Comparison of ENCODE assay signal across 20 cellular contexts in genomic region chr7:121075952-121076349, GRCh38.
"Had no signal": no experiment of that assay in that cellular context is flagged by ENCODE, and none has a peak within 500 bp of the region (broad histone marks: within the 10 kb centered on the region; RNA-seq: fewer than 3 reads in every experiment).

No MANE protein-coding gene starts in this region.

- H3K36me3 ChIP-seq: pancreas, thyroid gland had no signal

- H3K27ac Mint-ChIP-seq: activated B cell treated with CpG ODN at 0.5 μM for 24 hours; activated CD4-positive, alpha-beta memory T cell treated with anti-CD3 and anti-CD28 coated beads, Interleukin-2, amount 10 ng/mL, durations not matched to agents 7 days and 5 days; activated CD8-positive, alpha-beta memory T cell treated with anti-CD3 and anti-CD28 coated beads, Interleukin-2, amount 10 ng/mL, durations not matched to agents 7 days and 5 days; activated naive CD8-positive, alpha-beta T cell treated with anti-CD3 and anti-CD28 coated beads, Interleukin-2, amount 10 ng/mL, durations not matched to agents 7 days and 5 days; activated T-helper 17 cell treated with anti-CD3 and anti-CD28 coated beads, Interleukin-2, amount 50 U/mL, for 72 hours; brain; naive thymus-derived CD8-positive, alpha-beta T cell; stimulated activated naive B cell treated with anti-CD40 and anti-IgM and Interleukin-4, amounts not matched to agents 10 μg/mL and 1 μg/mL and 100 μg/mL, for 72 hours; T-helper 2 cell treated with Interferon-gamma antibody and Interleukin-4, amounts not matched to agents 5 μg/mL and 100 μg/mL, for 36 hours had no signal

- H3K4me1 Mint-ChIP-seq: activated CD4-positive, alpha-beta memory T cell treated with anti-CD3 and anti-CD28 coated beads, Interleukin-2, amount 10 ng/mL, durations not matched to agents 7 days and 5 days; activated naive CD8-positive, alpha-beta T cell treated with anti-CD3 and anti-CD28 coated beads, Interleukin-2, amount 10 ng/mL, durations not matched to agents 7 days and 5 days; activated T-helper 17 cell treated with anti-CD3 and anti-CD28 coated beads, Interleukin-2, amount 50 U/mL, for 72 hours; naive thymus-derived CD8-positive, alpha-beta T cell had no signal

- H3K27me3 Mint-ChIP-seq: brain; stimulated activated naive B cell treated with anti-CD40 and anti-IgM and Interleukin-4, amounts not matched to agents 10 μg/mL and 1 μg/mL and 100 μg/mL, for 72 hours had no signal

- H3K27me3 ChIP-seq: dorsolateral prefrontal cortex, thyroid gland had no signal

- H3K36me3 Mint-ChIP-seq: activated CD8-positive, alpha-beta memory T cell treated with anti-CD3 and anti-CD28 coated beads, Interleukin-2, amount 10 ng/mL, durations not matched to agents 7 days and 5 days; activated naive CD8-positive, alpha-beta T cell treated with anti-CD3 and anti-CD28 coated beads, Interleukin-2, amount 10 ng/mL, durations not matched to agents 7 days and 5 days; brain; naive thymus-derived CD8-positive, alpha-beta T cell had no signal

- ATAC-seq: activated CD8-positive, alpha-beta memory T cell treated with anti-CD3 and anti-CD28 coated beads, Interleukin-2, amount 10 ng/mL, durations not matched to agents 7 days and 5 days; naive thymus-derived CD8-positive, alpha-beta T cell; pancreas; sciatic nerve had no signal

- H3K9me3 ChIP-seq: pancreas, thyroid gland had no signal

- H3K4me3 ChIP-seq: dorsolateral prefrontal cortex, pancreas, thyroid gland had no signal

- H3K9me3 Mint-ChIP-seq: activated B cell treated with CpG ODN at 0.5 μM for 24 hours; activated CD4-positive, alpha-beta memory T cell treated with anti-CD3 and anti-CD28 coated beads, Interleukin-2, amount 10 ng/mL, durations not matched to agents 7 days and 5 days; activated naive CD8-positive, alpha-beta T cell treated with anti-CD3 and anti-CD28 coated beads, Interleukin-2, amount 10 ng/mL, durations not matched to agents 7 days and 5 days; activated T-helper 17 cell treated with anti-CD3 and anti-CD28 coated beads, Interleukin-2, amount 50 U/mL, for 72 hours; naive thymus-derived CD8-positive, alpha-beta T cell; stimulated activated naive B cell treated with anti-CD40 and anti-IgM and Interleukin-4, amounts not matched to agents 10 μg/mL and 1 μg/mL and 100 μg/mL, for 72 hours; T-helper 2 cell treated with Interferon-gamma antibody and Interleukin-4, amounts not matched to agents 5 μg/mL and 100 μg/mL, for 36 hours had no signal

- H3K27ac ChIP-seq: dorsolateral prefrontal cortex, pancreas, thyroid gland had no signal

- DNase-seq: activated B cell treated with CpG ODN at 0.5 μM for 24 hours; activated CD4-positive, alpha-beta memory T cell treated with anti-CD3 and anti-CD28 coated beads, Interleukin-2, amount 10 ng/mL, durations not matched to agents 7 days and 5 days; activated CD4-positive, alpha-beta T cell treated with anti-CD3 and anti-CD28 coated beads for 48 hours; activated CD8-positive, alpha-beta memory T cell treated with anti-CD3 and anti-CD28 coated beads, Interleukin-2, amount 10 ng/mL, durations not matched to agents 7 days and 5 days; activated naive CD4-positive, alpha-beta T cell; activated naive CD8-positive, alpha-beta T cell treated with anti-CD3 and anti-CD28 coated beads, Interleukin-2, amount 10 ng/mL, durations not matched to agents 7 days and 5 days; activated T-cell treated with anti-CD3 and anti-CD28 coated beads, Interleukin-2, amount 50 U/mL, for 1 hour; amygdala; central memory CD4-positive, alpha-beta T cell; dorsolateral prefrontal cortex; head of caudate nucleus; mesendoderm; naive thymus-derived CD8-positive, alpha-beta T cell; pancreas; stimulated activated naive B cell treated with anti-CD40 and anti-IgM and Interleukin-4, amounts not matched to agents 10 μg/mL and 1 μg/mL and 100 μg/mL, for 72 hours; thyroid gland had no signal

- H3K4me1 ChIP-seq: pancreas, thyroid gland had no signal

- H3K4me3 Mint-ChIP-seq: activated B cell treated with CpG ODN at 0.5 μM for 24 hours; activated CD4-positive, alpha-beta memory T cell treated with anti-CD3 and anti-CD28 coated beads, Interleukin-2, amount 10 ng/mL, durations not matched to agents 7 days and 5 days; activated CD8-positive, alpha-beta memory T cell treated with anti-CD3 and anti-CD28 coated beads, Interleukin-2, amount 10 ng/mL, durations not matched to agents 7 days and 5 days; activated naive CD8-positive, alpha-beta T cell treated with anti-CD3 and anti-CD28 coated beads, Interleukin-2, amount 10 ng/mL, durations not matched to agents 7 days and 5 days; activated T-helper 17 cell treated with anti-CD3 and anti-CD28 coated beads, Interleukin-2, amount 50 U/mL, for 72 hours; brain; naive thymus-derived CD8-positive, alpha-beta T cell; T-helper 2 cell treated with Interferon-gamma antibody and Interleukin-4, amounts not matched to agents 5 μg/mL and 100 μg/mL, for 36 hours had no signal
